In genomic region chr6:7312616-7313504, GRCh38 we compare ENCODE assay signal across 8 cellular contexts. TPM values are rescaled to one million over a fixed set of nuclear protein-coding genes. Genes with fewer than 3 reads are reported as not detected.
DNase-seq lines count a peak whose midpoint lies in the region; ATAC-seq and TF ChIP-seq lines count a peak whose summit lies in the region.

Gene SSR1, minus strand, starts transcription at chr6:7313199. Its CDS starts 79 bp downstream, at chr6:7313120.

- no peaks in the 10 kb centered on the region for H3K27me3 ChIP-seq in PC-9 (ENCODE audit: insufficient read depth, low read depth)

- ATAC-seq in GM21619 (IDR thresholded peaks at IDR 0.05; ENCODE audit: unreplicated experiment) = peak; percentile 94

- peak within 1 kb of the TSS; percentile 97 for H3K27ac ChIP-seq in PC-9

- peaks cover 10% of the 10 kb centered on the region; the same call in 1 of the 2 replicates for H3F3A ChIP-seq in PC-9 (ENCODE audit: insufficient read depth, low read depth)

- intact Hi-C loops in PC-9 (cut with micrococcal nuclease; ENCODE audit: unreplicated experiment) = loop anchor here (1.0 to 2.0 kb wide), 4 partner anchors 34 to 302 kb away; partner anchors contain the start of genes CAGE1 and RIOK1

- H3K9me2 ChIP-seq in PC-9 (ENCODE audit: insufficient read depth) = no peaks in the 10 kb centered on the region

- H3K79me2 ChIP-seq in PC-9 (ENCODE audit: low read depth) = peaks cover 49% of the 10 kb centered on the region

- no peaks in the 10 kb centered on the region for H3K9me3 ChIP-seq in PC-9 (ENCODE audit: insufficient read depth, low read depth)

- H3K4me3 ChIP-seq in Jurkat, Clone E6-1 (ENCODE audit: low read length) = peak within 1 kb of the TSS; percentile 94
- H3K4me3 ChIP-seq in PC-9 (peak within 1 kb of the TSS; percentile 94), epithelial cell of proximal tubule (ENCODE audit: low read depth, low read length) (peak within 1 kb of the TSS; percentile 97)

- no peak for TF ChIP-seq CTCF in PC-9 (conservative IDR thresholded peaks at IDR 0.05)
- no peak for TF ChIP-seq CTCF in epithelial cell of proximal tubule (conservative IDR thresholded peaks at IDR 0.05; ENCODE audit: low read depth, low read length)

- CTCF ChIA-PET in PC-9 (lab: Charles Lee) = no interaction called here

- H4K20me1 ChIP-seq in PC-9 (ENCODE audit: insufficient read depth) = peaks cover 11% of the 10 kb centered on the region; the same call in 1 of the 2 replicates

- peak within 1 kb of the TSS; percentile 98 for H3K4me2 ChIP-seq in PC-9

- peaks cover 2% of the 10 kb centered on the region; the same call in 1 of the 2 replicates for H3K36me3 ChIP-seq in PC-9 (ENCODE audit: low read depth)

- H3K4me1 ChIP-seq in PC-9 (replicated peaks; ENCODE audit: insufficient read depth) = peaks cover 22% of the 10 kb centered on the region

- POLR2A ChIA-PET in PC-9 (lab: Charles Lee; ENCODE audit: unreplicated experiment) = interaction anchor here (0.5 to 1.8 kb wide), 4 partner anchors 76 to 626 kb away, joined by 3 to 18 read pairs (median 7); partner anchors contain the start of genes CAGE1 and RIOK1

- peak; percentile 86 for DNase-seq in DMS153 (lab: John Stamatoyannopoulos, UW)
- peak; percentile 91 for DNase-seq in Jurkat, Clone E6-1 (ENCODE audit: low read depth, low spot score)
- peak; percentile 84 to 98 for DNase-seq in PC-9
- peak; percentile 89 for DNase-seq in activated T-cell treated with anti-CD3 and anti-CD28 coated beads, Interleukin-2, amount 50 U/mL, for 1 hour
- peak; percentile 37 for DNase-seq in epithelial cell of proximal tubule (ENCODE audit: low read depth)
- peak; percentile 97 for DNase-seq in mucosa of gallbladder (ENCODE audit: low spot score)
- DNase-seq in stimulated activated CD8-positive, alpha-beta memory T cell treated with anti-CD3 and anti-CD28 coated beads, Interleukin-4, amount 100 ng/mL, for 4 hours (ENCODE audit: low read depth in 2 of 2, low spot score in 1 of 2) = peak; percentile 83 to 92

- peak within 1 kb of the TSS; percentile 78 for H2AFZ ChIP-seq in PC-9

- BruUV-seq in PC-9 (replicated peaks; lab: Mats Ljungman, UMichigan) = TSS peak; percentile 28

RNA-seq across cellular contexts. Expression of gene SSR1, which starts in this region (rescaled TPM):
- 87.3 TPM for polyA plus RNA-seq in Jurkat, Clone E6-1 (2012; ENCODE audit: insufficient read depth, insufficient read length)
- 104 and 118 TPM in 2 replicates for total RNA-seq in PC-9 (2021)
- 41.9 and 64.7 TPM in 2 replicates for total RNA-seq in epithelial cell of proximal tubule
- total RNA-seq in mucosa of gallbladder = 130 TPM

Comparison
In these comparisons a context has a peak if more than half of its experiments do, and no peak if none do; other contexts are left out.
1. Peak in every context shown above with its lines: DNase-seq, ATAC-seq, H3K4me3 ChIP-seq and H3K27ac ChIP-seq.
2. DNase-seq: peak in every context shown above with its lines; median percentile 97 in mucosa of gallbladder; 91 in Jurkat, Clone E6-1; 91 in PC-9; 89 in activated T-cell treated with anti-CD3 and anti-CD28 coated beads, Interleukin-2, amount 50 U/mL, for 1 hour; 88 in stimulated activated CD8-positive, alpha-beta memory T cell treated with anti-CD3 and anti-CD28 coated beads, Interleukin-4, amount 100 ng/mL, for 4 hours; 86 in DMS153; 37 in epithelial cell of proximal tubule.